Comparison of ENCODE assay signal across 14 cellular contexts in genomic region chr1:15056515-15057285, GRCh38.
DNase-seq lines count a peak whose midpoint lies in the region; ATAC-seq, FAIRE-seq and TF ChIP-seq lines count a peak whose summit lies in the region.
"Had no signal": no experiment of that assay in that cellular context is flagged by ENCODE, and none has a peak within 500 bp of the region (broad histone marks: within the 10 kb centered on the region; RNA-seq: fewer than 3 reads in every experiment).

No MANE protein-coding gene starts in this region.

- DNase-seq in ELR (ENCODE audit: low read depth) (peak; percentile 32), RCC 7860 (ENCODE audit: low spot score) (peak; percentile 63), epithelial cell of proximal tubule (ENCODE audit: low read depth) (peak; percentile 31), non-pigmented ciliary epithelial cell (ENCODE audit: low read depth) (peak; percentile 11), NCI-H2081 treated with DMSO at 0.1 percent for 48 hours (lab: John Stamatoyannopoulos, UW) (no peak), ascending aorta (ENCODE audit: low spot score in 2 of 2) (no peak), OCI-M2 (lab: John Stamatoyannopoulos, UW; ENCODE audit: unreplicated experiment) (no peak)
- DNase-seq: aorta; effector CD8-positive, alpha-beta T cell; lower lobe of right lung; NCI-H1105 treated with DMSO at 0.1 percent for 48 hours; stomach had no signal

- H3K4me3 ChIP-seq in epithelial cell of proximal tubule (ENCODE audit: low read depth, low read length), result no peak overlapping the region
- no peak overlapping the region for H3K4me3 ChIP-seq in ascending aorta
- H3K4me3 ChIP-seq: hepatocyte, lower lobe of right lung, stomach had no signal

- ATAC-seq in GM21717 (IDR thresholded peaks at IDR 0.05; ENCODE audit: unreplicated experiment), result no peak
- ATAC-seq: lower lobe of right lung had no signal

- TF ChIP-seq CTCF in epithelial cell of proximal tubule (conservative IDR thresholded peaks at IDR 0.05; ENCODE audit: low read depth, low read length) (no peak), ascending aorta (IDR thresholded peaks at IDR 0.05) (no peak)

- H3K36me3 ChIP-seq in ascending aorta, result peaks cover 20 to 59% of the 10 kb centered on the region in 2 donors

- no peaks in the 10 kb centered on the region for H3K4me1 ChIP-seq in ascending aorta
- H3K4me1 ChIP-seq: lower lobe of right lung, stomach had no signal

- intact Hi-C loops in ascending aorta (cut with DNase I), result no loop called here

- FAIRE-seq in RCC 7860 (lab: Jason Lieb, UNC), result peak; percentile 50

- no peaks in the 10 kb centered on the region for H3K9me3 ChIP-seq in ascending aorta
- H3K9me3 ChIP-seq: lower lobe of right lung, stomach had no signal

- H3K27me3 ChIP-seq in ascending aorta, result no peaks in the 10 kb centered on the region
- H3K27me3 ChIP-seq: hepatocyte, stomach had no signal

- no peak overlapping the region for H3K27ac ChIP-seq in ascending aorta
- H3K27ac ChIP-seq: hepatocyte, lower lobe of right lung, stomach had no signal

Comparison
In these comparisons a context has a peak if more than half of its experiments do, and no peak if none do; other contexts are left out.
1. DNase-seq: peak in ELR (single experiment), RCC 7860 (single experiment), epithelial cell of proximal tubule (single experiment) and non-pigmented ciliary epithelial cell (single experiment); none in NCI-H2081 treated with DMSO at 0.1 percent for 48 hours (single experiment), ascending aorta (0 of 2) and OCI-M2 (single experiment).